In the genomic region with DNA sequence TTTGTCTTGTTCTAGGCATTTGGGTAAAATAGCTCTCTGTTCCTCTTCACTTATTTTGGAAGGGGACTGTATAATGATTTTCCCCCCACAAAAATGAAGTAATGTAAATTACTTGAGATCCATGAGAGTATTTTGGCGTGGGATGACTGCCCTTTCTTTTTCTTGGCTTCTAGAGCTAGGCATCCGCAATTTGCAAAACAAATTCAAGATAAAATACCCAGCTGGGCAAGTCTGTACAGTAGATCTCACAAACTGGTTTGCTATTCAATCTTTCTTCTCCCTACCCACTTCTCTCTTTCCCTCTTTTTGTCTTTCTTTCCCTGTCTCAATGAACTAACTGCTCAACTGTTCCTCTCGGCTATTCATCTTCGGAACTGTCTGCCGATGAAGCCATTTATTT, we compare ENCODE assay signal across 15 cellular contexts.
A peak's percentile ranks its signal among the peaks of the same experiment; 100 is the strongest.
DNase-seq lines count a peak whose midpoint lies in the region; ATAC-seq, FAIRE-seq and TF ChIP-seq lines count a peak whose summit lies in the region.
"Had no signal": no experiment of that assay in that cellular context is flagged by ENCODE, and none has a peak within 500 bp of the region (broad histone marks: within the 10 kb centered on the region; RNA-seq: fewer than 3 reads in every experiment).

No MANE protein-coding gene starts in this region.

- POLR2A ChIA-PET in MCF 10A (lab: Yijun Ruan, JAX): interaction anchor here (0.7 kb wide), 1 partner anchor 390 kb away, joined by 3 read pairs; the partner anchor contains the start of gene CCDC82

- H3K36me3 Mint-ChIP-seq in MCF 10A (ENCODE audit: insufficient read depth, unreplicated experiment) (peaks cover 9% of the 10 kb centered on the region), glutamatergic neuron (ENCODE audit: unreplicated experiment) (no peaks in the 10 kb centered on the region)

- no peak for TF ChIP-seq CTCF in MCF 10A (IDR thresholded peaks at IDR 0.05; ENCODE audit: unreplicated experiment)
- TF ChIP-seq CTCF in glutamatergic neuron (IDR thresholded peaks at IDR 0.05; ENCODE audit: partially characterized antibody, unreplicated experiment): no peak

- FAIRE-seq in GM19239 (lab: Jason Lieb, UNC): peak; percentile 37
- FAIRE-seq: endometrium had no signal

- H3K4me3 ChIP-seq in skeletal muscle satellite cell (ENCODE audit: low read length): no peak overlapping the region
- H3K4me3 ChIP-seq: SK-N-MC had no signal

- no peaks in the 10 kb centered on the region for H3K27me3 Mint-ChIP-seq in MCF 10A (ENCODE audit: insufficient read depth, unreplicated experiment)
- H3K27me3 Mint-ChIP-seq in glutamatergic neuron (ENCODE audit: unreplicated experiment): no peaks in the 10 kb centered on the region
- H3K27me3 Mint-ChIP-seq: activated B cell treated with CpG ODN at 0.5 μM for 24 hours, memory B cell had no signal

- no peak for ATAC-seq in GM18498 (IDR thresholded peaks at IDR 0.05; ENCODE audit: unreplicated experiment)

- intact Hi-C loops in MCF 10A (cut with micrococcal nuclease): no loop called here

- peak overlapping the region; percentile 1 for H3K27ac ChIP-seq in layer of hippocampus (ENCODE audit: low read depth, low read length)
- H3K27ac ChIP-seq: SK-N-MC had no signal

- no peaks in the 10 kb centered on the region for H3K36me3 ChIP-seq in skeletal muscle satellite cell (ENCODE audit: insufficient read depth, low read length)

- no peak for DNase-seq in GM19239 (ENCODE audit: insufficient read length, low spot score)
- DNase-seq in MCF 10A (ENCODE audit: unreplicated experiment): no peak
- DNase-seq in activated CD4-positive, CD25-positive, alpha-beta regulatory T cell (lab: John Stamatoyannopoulos, UW): no peak
- DNase-seq in cerebellum (ENCODE audit: low spot score): no peak
- DNase-seq in glutamatergic neuron: no peak
- DNase-seq: activated B cell treated with CpG ODN at 0.5 μM for 24 hours, activated T-cell treated with anti-CD3 and anti-CD28 coated beads for 4 hours, Kasumi-1, NCI-H2029 had no signal

- H3K4me1 Mint-ChIP-seq in MCF 10A (ENCODE audit: insufficient read depth, unreplicated experiment): peaks cover 7% of the 10 kb centered on the region
- H3K4me1 Mint-ChIP-seq in glutamatergic neuron (ENCODE audit: low read depth, unreplicated experiment): no peaks in the 10 kb centered on the region
- H3K4me1 Mint-ChIP-seq: activated B cell treated with CpG ODN at 0.5 μM for 24 hours had no signal

- H3K4me3 Mint-ChIP-seq in MCF 10A (ENCODE audit: unreplicated experiment) (no peak overlapping the region), glutamatergic neuron (ENCODE audit: unreplicated experiment) (no peak overlapping the region)
- H3K4me3 Mint-ChIP-seq: activated B cell treated with CpG ODN at 0.5 μM for 24 hours, memory B cell had no signal

- BruUV-seq in MCF 10A (replicated peaks; lab: Mats Ljungman, UMichigan): no TSS peak

- peak overlapping the region; percentile 71 for H3K4me2 ChIP-seq in skeletal muscle satellite cell (ENCODE audit: low read length)

- peak overlapping the region; percentile 52 for H3K9ac ChIP-seq in skeletal muscle satellite cell (ENCODE audit: low read depth, low read length)

- H3K27ac Mint-ChIP-seq in MCF 10A (ENCODE audit: low read depth, unreplicated experiment) (peak overlapping the region; percentile 6), glutamatergic neuron (ENCODE audit: unreplicated experiment) (no peak overlapping the region)
- H3K27ac Mint-ChIP-seq: activated B cell treated with CpG ODN at 0.5 μM for 24 hours, memory B cell had no signal

- H3K9me3 ChIP-seq in skeletal muscle satellite cell (replicated peaks; ENCODE audit: low read length): no peaks in the 10 kb centered on the region

- H3K4me1 ChIP-seq in skeletal muscle satellite cell (ENCODE audit: control insufficient read depth, insufficient read depth, low read length): peaks cover 23% of the 10 kb centered on the region

- CTCF ChIA-PET in MCF 10A (lab: Yijun Ruan, JAX): interaction anchor here (0.6 to 1.2 kb wide), 6 partner anchors 9 to 232 kb away, joined by 3 to 5 read pairs (median 3); no protein-coding TSS in a partner anchor

- H3K9me3 Mint-ChIP-seq in MCF 10A (ENCODE audit: unreplicated experiment): peaks cover 14% of the 10 kb centered on the region
- H3K9me3 Mint-ChIP-seq in glutamatergic neuron (ENCODE audit: unreplicated experiment): no peaks in the 10 kb centered on the region
- H3K9me3 Mint-ChIP-seq: activated B cell treated with CpG ODN at 0.5 μM for 24 hours had no signal

- no peaks in the 10 kb centered on the region for H3K27me3 ChIP-seq in layer of hippocampus (ENCODE audit: control insufficient read depth, insufficient read depth, low read length)
- no peaks in the 10 kb centered on the region for H3K27me3 ChIP-seq in skeletal muscle satellite cell (ENCODE audit: control insufficient read depth, insufficient read depth, low read length)
